8 cellular contexts compared by ENCODE assay signal in genomic region chr9:129835128-129835859, GRCh38. TPM values are rescaled to one million over a fixed set of nuclear protein-coding genes. Genes with fewer than 3 reads are reported as not detected.
DNase-seq lines count a peak whose midpoint lies in the region; ATAC-seq, FAIRE-seq and TF ChIP-seq lines count a peak whose summit lies in the region.

TSS of gene C9orf78 (minus strand) at chr9:129835275. CDS start at chr9:129835221, 54 bp downstream.
TSS of gene USP20 (plus strand) at chr9:129835458. CDS start at chr9:129852556, 17,098 bp downstream.

- no peak within 1 kb of the TSS for H3K14ac ChIP-seq in H1 (ENCODE audit: insufficient read length)

- WGBS in H1 (ENCODE audit: extremely low coverage in 1 of 2, insufficient coverage in 1 of 2, insufficient read length in 1 of 2, insufficient replicate concordance in 2 of 2, low coverage in 1 of 2, low lambda C conversion rate in 2 of 2, missing lambda C conversion rate in 1 of 2), 2 experiments, result 2% methylated on average over 57 of the region's 81 CpGs; no CpG with 5 or more reads in 1 of the 2 experiments
- no CpG with 5 or more reads among the region's 81 CpGs for WGBS in mesendoderm (ENCODE audit: extremely low coverage, insufficient coverage, low lambda C conversion rate)

- H2BK120ac ChIP-seq in H1 (replicated peaks; ENCODE audit: low read depth, low read length) (no peak within 1 kb of the TSS), mesendoderm (ENCODE audit: low read depth, low read length) (no peak within 1 kb of the TSS)

- H3K4me2 ChIP-seq in H1 (ENCODE audit: insufficient read depth in 1 of 2, low read depth in 2 of 2, low read length in 2 of 2) (peak within 1 kb of the TSS; percentile 87 to 97), mesendoderm (ENCODE audit: low read length) (peak within 1 kb of the TSS; percentile 75)

- H3K27me3 Mint-ChIP-seq in activated CD8-positive, alpha-beta memory T cell treated with anti-CD3 and anti-CD28 coated beads, Interleukin-2, amount 10 ng/mL, durations not matched to agents 7 days and 5 days, result no peaks in the 10 kb centered on the region

- TF ChIP-seq POLR2A in H1 (IDR thresholded peaks at IDR 0.05; ENCODE audit: control extremely low read depth in 1 of 2, low read depth in 2 of 2, low read length in 2 of 2), result peak; percentile 32 to 91

- CTCF ChIA-PET in activated CD8-positive, alpha-beta memory T cell treated with anti-CD3 and anti-CD28 coated beads, Interleukin-2, amount 10 ng/mL, durations not matched to agents 7 days and 5 days (lab: Charles Lee), result interaction anchor here (0.7 to 3.4 kb wide), 5 partner anchors 9 to 51 kb away, joined by 4 to 27 read pairs (median 4); no protein-coding TSS in a partner anchor
- CTCF ChIA-PET in H1 (lab: Charles Lee; ENCODE audit: partially characterized antibody), result interaction anchor here (0.8 to 1.1 kb wide), 3 partner anchors 13 to 122 kb away, joined by 3 read pairs; no protein-coding TSS in a partner anchor

- H3K4me3 Mint-ChIP-seq in activated CD8-positive, alpha-beta memory T cell treated with anti-CD3 and anti-CD28 coated beads, Interleukin-2, amount 10 ng/mL, durations not matched to agents 7 days and 5 days, result peak within 1 kb of the TSS; percentile 99

- POLR2A ChIA-PET in H1 (lab: Charles Lee; ENCODE audit: partially characterized antibody), result interaction anchor here (0.6 to 1.6 kb wide), 5 partner anchors 9 to 23 kb away, joined by 3 to 6 read pairs (median 3); partner anchors contain the start of gene TOR1A

- no peak within 1 kb of the TSS for H2BK12ac ChIP-seq in H1 (ENCODE audit: low read depth, low read length)

- no peak for TF ChIP-seq CTCF in H1 (IDR thresholded peaks at IDR 0.05; ENCODE audit: control extremely low read depth in 1 of 3, insufficient read depth in 1 of 3, low read depth in 1 of 3, low read length in 3 of 3)

- FAIRE-seq in H1 (lab: Jason Lieb, UNC), result no peak

- H3K79me2 ChIP-seq in H1 (ENCODE audit: control insufficient read depth in 1 of 2, insufficient read depth in 2 of 2, low read length in 2 of 2) (peaks cover 0 to 12% of the 10 kb centered on the region in 2 experiments; a peak in 2 of 4 replicates), mesendoderm (ENCODE audit: control insufficient read depth, insufficient read depth, low read length) (peaks cover 4% of the 10 kb centered on the region)

- H3K79me1 ChIP-seq in H1 (ENCODE audit: low read depth, low read length) (peaks cover 6% of the 10 kb centered on the region), mesendoderm (ENCODE audit: low read length) (peaks cover 5% of the 10 kb centered on the region)

- H4K8ac ChIP-seq in H1 (ENCODE audit: extremely low read depth, insufficient read depth, low read length) (peak within 1 kb of the TSS; percentile 90; the same call in 1 of the 2 replicates), mesendoderm (ENCODE audit: low read depth, low read length) (no peak within 1 kb of the TSS)

- peak; percentile 99 for DNase-seq in COR-L47 (lab: John Stamatoyannopoulos, UW)
- peak; percentile 94 for DNase-seq in NT2/D1 (ENCODE audit: low read depth, low spot score)
- peak; percentile 97 for DNase-seq in activated CD8-positive, alpha-beta memory T cell treated with anti-CD3 and anti-CD28 coated beads, Interleukin-2, amount 10 ng/mL, durations not matched to agents 7 days and 5 days
- peak; percentile 93 to 96 for DNase-seq in H1 (ENCODE audit: low read depth in 1 of 2, low spot score in 2 of 2)
- peak; percentile 98 for DNase-seq in mesendoderm
- DNase-seq in stimulated activated CD8-positive, alpha-beta memory T cell treated with anti-CD3 and anti-CD28 coated beads, Interleukin-12 subunit alpha, Interleukin-12 subunit beta, amount 100 ng/mL, for 4 hours (ENCODE audit: low read depth), result peak; percentile 95

- no peak within 1 kb of the TSS for H2BK20ac ChIP-seq in H1 (ENCODE audit: low read length)

- H2BK5ac ChIP-seq in H1 (ENCODE audit: low read depth, low read length) (no peak within 1 kb of the TSS), mesendoderm (ENCODE audit: low read length) (no peak within 1 kb of the TSS)

- no peaks in the 10 kb centered on the region for H3K27me3 ChIP-seq in HUES48 (ENCODE audit: control insufficient read depth, insufficient read depth, low read length)
- H3K27me3 ChIP-seq in NT2/D1 (ENCODE audit: insufficient read depth, insufficient read length), result peaks cover 3% of the 10 kb centered on the region
- no peaks in the 10 kb centered on the region; a peak in 1 of 7 replicates for H3K27me3 ChIP-seq in H1 (replicated peaks in 1 of 4; ENCODE audit: control insufficient read depth in 3 of 4, extremely low read depth in 1 of 4, insufficient read depth in 3 of 4, low read length in 3 of 4)
- no peaks in the 10 kb centered on the region for H3K27me3 ChIP-seq in mesendoderm (ENCODE audit: insufficient read depth, low read length, poor library complexity)

- TF ChIP-seq EP300 in H1 (IDR thresholded peaks at IDR 0.05; ENCODE audit: borderline replicate concordance in 1 of 2, low read depth in 2 of 2, low read length in 2 of 2), result 0 out of 3 replicates have a peak, but pooled peaks of 1 of the 2 experiments have one; percentile 10

- peak within 1 kb of the TSS; percentile 98 for H3K27ac Mint-ChIP-seq in activated CD8-positive, alpha-beta memory T cell treated with anti-CD3 and anti-CD28 coated beads, Interleukin-2, amount 10 ng/mL, durations not matched to agents 7 days and 5 days

- H3K4me1 ChIP-seq in HUES48 (ENCODE audit: control insufficient read depth, insufficient read depth, low read length) (peaks cover 27% of the 10 kb centered on the region), NT2/D1 (ENCODE audit: insufficient read depth, insufficient read length) (peaks cover 14% of the 10 kb centered on the region), H1 (replicated peaks in 1 of 4; ENCODE audit: control insufficient read depth in 3 of 4, insufficient read depth in 4 of 4, low read length in 3 of 4) (peaks cover 5 to 14% (median 9%) of the 10 kb centered on the region in 4 experiments; a peak in 6 of 7 replicates), mesendoderm (ENCODE audit: control insufficient read depth, low read depth, low read length) (no peaks in the 10 kb centered on the region)

- peak within 1 kb of the TSS; percentile 47; the same call in 1 of the 2 replicates for H2AFZ ChIP-seq in H1 (ENCODE audit: low read length)

- H4K91ac ChIP-seq in H1 (replicated peaks; ENCODE audit: insufficient read length, low read length), result peak within 1 kb of the TSS; percentile 17

- H3K27ac ChIP-seq in HUES48 (ENCODE audit: low read depth, low read length), result peak within 1 kb of the TSS; percentile 65
- H3K27ac ChIP-seq in H1 (ENCODE audit: low read depth, low read length), result no peak within 1 kb of the TSS
- H3K27ac ChIP-seq in mesendoderm (ENCODE audit: low read depth, low read length), result peak within 1 kb of the TSS; percentile 20

- TF ChIP-seq RAD21 in H1 (IDR thresholded peaks at IDR 0.05 in 1 of 2, conservative IDR thresholded peaks at IDR 0.05 in 1 of 2; ENCODE audit: low read depth in 2 of 2, low read length in 2 of 2), result peak in 1 of 2 experiments; percentile 0; a peak in 1 of 4 replicates

- H3K56ac ChIP-seq in H1 (replicated peaks; ENCODE audit: insufficient read length, low read depth, low read length) (peak within 1 kb of the TSS; percentile 60), mesendoderm (ENCODE audit: low read length) (peak within 1 kb of the TSS; percentile 84)

- peaks cover 48% of the 10 kb centered on the region for H3K36me3 Mint-ChIP-seq in activated CD8-positive, alpha-beta memory T cell treated with anti-CD3 and anti-CD28 coated beads, Interleukin-2, amount 10 ng/mL, durations not matched to agents 7 days and 5 days

- peaks cover 0 to 3% of the 10 kb centered on the region in 2 experiments for H4K20me1 ChIP-seq in H1 (replicated peaks in 1 of 2; ENCODE audit: control insufficient read depth in 1 of 2, insufficient read depth in 2 of 2, low read length in 2 of 2)

- peaks cover 6% of the 10 kb centered on the region for H3K23me2 ChIP-seq in H1 (ENCODE audit: low read depth, low read length)

- H3K18ac ChIP-seq in H1 (ENCODE audit: extremely low read depth, low read length) (no peak within 1 kb of the TSS), mesendoderm (ENCODE audit: low read length) (peak within 1 kb of the TSS; percentile 95)

- H3K36me3 ChIP-seq in HUES48 (ENCODE audit: control insufficient read depth, insufficient read depth, low read length) (peaks cover 27% of the 10 kb centered on the region), NT2/D1 (ENCODE audit: insufficient read depth, insufficient read length, low read length) (peaks cover 38% of the 10 kb centered on the region), H1 (ENCODE audit: control insufficient read depth in 2 of 4, insufficient read depth in 4 of 4, low read length in 3 of 4) (peaks cover 5 to 15% (median 11%) of the 10 kb centered on the region in 4 experiments; a peak in 7 of 8 replicates), mesendoderm (ENCODE audit: control insufficient read depth, insufficient read depth, low read length) (peaks cover 3% of the 10 kb centered on the region)

- H3K23ac ChIP-seq in H1 (ENCODE audit: insufficient read length) (no peak within 1 kb of the TSS), mesendoderm (ENCODE audit: low read length) (peak within 1 kb of the TSS; percentile 80)

- peaks cover 61% of the 10 kb centered on the region for H3K4me1 Mint-ChIP-seq in activated CD8-positive, alpha-beta memory T cell treated with anti-CD3 and anti-CD28 coated beads, Interleukin-2, amount 10 ng/mL, durations not matched to agents 7 days and 5 days

- H2AK5ac ChIP-seq in H1 (ENCODE audit: low read depth, low read length) (no peak within 1 kb of the TSS), mesendoderm (ENCODE audit: low read length) (no peak within 1 kb of the TSS)

- H3K9ac ChIP-seq in HUES48 (ENCODE audit: low read depth, low read length), result peak within 1 kb of the TSS; percentile 46; the same call in 1 of the 2 replicates
- peak within 1 kb of the TSS; percentile 95 for H3K9ac ChIP-seq in NT2/D1 (ENCODE audit: insufficient read length, low read depth)
- peak within 1 kb of the TSS; percentile 54 to 73 (median 70) for H3K9ac ChIP-seq in H1 (replicated peaks in 1 of 4; ENCODE audit: extremely low read depth in 1 of 4, low read depth in 3 of 4, low read length in 3 of 4)
- peak within 1 kb of the TSS; percentile 80 for H3K9ac ChIP-seq in mesendoderm (ENCODE audit: low read length)

- ATAC-seq in GM21390 (IDR thresholded peaks at IDR 0.05; ENCODE audit: unreplicated experiment), result peak; percentile 91
- peak; percentile 92 for ATAC-seq in activated CD8-positive, alpha-beta memory T cell treated with anti-CD3 and anti-CD28 coated beads, Interleukin-2, amount 10 ng/mL, durations not matched to agents 7 days and 5 days

- H4K5ac ChIP-seq in H1 (ENCODE audit: insufficient read length, low read depth, low read length), result no peak within 1 kb of the TSS
- H4K5ac ChIP-seq in mesendoderm (ENCODE audit: low read length), result no peak within 1 kb of the TSS

- H3K4me3 ChIP-seq in HUES48 (ENCODE audit: low read depth, low read length) (peak within 1 kb of the TSS; percentile 93), NT2/D1 (ENCODE audit: insufficient read length, low read depth) (peak within 1 kb of the TSS; percentile 99), H1 (ENCODE audit: extremely low read depth in 1 of 4, insufficient read depth in 2 of 4, low read depth in 3 of 4, low read length in 4 of 4) (peak within 1 kb of the TSS; percentile 80 to 100 (median 99)), mesendoderm (ENCODE audit: low read length) (peak within 1 kb of the TSS; percentile 61)

- H3K4ac ChIP-seq in H1 (replicated peaks; ENCODE audit: insufficient read length, low read depth, low read length) (no peak within 1 kb of the TSS), mesendoderm (ENCODE audit: low read depth, low read length) (peak within 1 kb of the TSS; percentile 78)

- no peak within 1 kb of the TSS for H2BK15ac ChIP-seq in H1 (ENCODE audit: low read length)
- no peak within 1 kb of the TSS for H2BK15ac ChIP-seq in mesendoderm (replicated peaks; ENCODE audit: low read depth)

- no peaks in the 10 kb centered on the region for H3K9me3 Mint-ChIP-seq in activated CD8-positive, alpha-beta memory T cell treated with anti-CD3 and anti-CD28 coated beads, Interleukin-2, amount 10 ng/mL, durations not matched to agents 7 days and 5 days (ENCODE audit: low read depth)

- H3K9me3 ChIP-seq in HUES48 (ENCODE audit: control insufficient read depth, insufficient read depth, low read length) (no peaks in the 10 kb centered on the region), NT2/D1 (ENCODE audit: insufficient read depth, low read length) (no peaks in the 10 kb centered on the region), H1 (ENCODE audit: insufficient read depth in 2 of 2, low read depth in 1 of 2, low read length in 1 of 2) (no peaks in the 10 kb centered on the region)

RNA-seq across cellular contexts. Expression of gene C9orf78, which starts in this region (rescaled TPM):
- total RNA-seq in activated CD8-positive, alpha-beta memory T cell treated with anti-CD3 and anti-CD28 coated beads, Interleukin-2, amount 10 ng/mL, durations not matched to agents 7 days and 5 days, result 10 to 100 TPM; 77.7 to 90.2 TPM
- 40.6 and 47.7 TPM in 2 replicates for total RNA-seq in H1 (2021; fragmentation: NEBNext Ultra II Directional; extraction: Animal tissue kit (Norgen Biotek cat#: 25700))
- polyA plus RNA-seq in H1 (2011; rRNA removed), result 16.7 and 17.4 TPM in 2 replicates
- polyA plus RNA-seq in H1 (2011; cell fraction: cytosol; rRNA removed), result 41.3 TPM
- 7.4 TPM for polyA plus RNA-seq in H1 (2011; cell fraction: nucleus; rRNA removed)
- polyA plus RNA-seq in H1 (2012, experiment 1 of 2), result 50.4 to 64.0 TPM (median 54.5 TPM) in 4 replicates
- 10.5 TPM for polyA plus RNA-seq in H1 (2012, experiment 2 of 2)
- polyA plus RNA-seq in H1 (2013, experiment 1 of 2), result 32.3 TPM
- polyA plus RNA-seq in H1 (2013, experiment 2 of 2), result 35.3 TPM
- polyA minus RNA-seq in H1 (2011; rRNA and poly(A)+ RNA removed), result 5.0 and 8.7 TPM in 2 replicates
- polyA minus RNA-seq in H1 (2011; cell fraction: cytosol; rRNA and poly(A)+ RNA removed), result 17.6 TPM
- polyA minus RNA-seq in H1 (2011; cell fraction: nucleus; rRNA and poly(A)+ RNA removed), result 6.8 TPM
- polyA plus RNA-seq in mesendoderm (2013, experiment 1 of 2), result 49.3 TPM
- 48.3 TPM for polyA plus RNA-seq in mesendoderm (2013, experiment 2 of 2)

RNA-seq across cellular contexts. Expression of gene USP20, which starts in this region (rescaled TPM):
- total RNA-seq in activated CD8-positive, alpha-beta memory T cell treated with anti-CD3 and anti-CD28 coated beads, Interleukin-2, amount 10 ng/mL, durations not matched to agents 7 days and 5 days, result 100 to 1,000 TPM; 114 to 155 TPM
- 13.4 and 17.9 TPM in 2 replicates for total RNA-seq in H1 (2021; fragmentation: NEBNext Ultra II Directional; extraction: Animal tissue kit (Norgen Biotek cat#: 25700))
- polyA plus RNA-seq in H1 (2011; rRNA removed), result 23.0 and 35.0 TPM in 2 replicates
- 19.8 TPM for polyA plus RNA-seq in H1 (2011; cell fraction: cytosol; rRNA removed)
- polyA plus RNA-seq in H1 (2011; cell fraction: nucleus; rRNA removed), result 91.3 TPM
- polyA plus RNA-seq in H1 (2012, experiment 1 of 2), result 14.6 to 23.3 TPM (median 18.9 TPM) in 4 replicates
- polyA plus RNA-seq in H1 (2012, experiment 2 of 2), result 11.5 TPM
- polyA plus RNA-seq in H1 (2013, experiment 1 of 2), result 7.0 TPM
- 5.9 TPM for polyA plus RNA-seq in H1 (2013, experiment 2 of 2)
- 12.4 and 12.7 TPM in 2 replicates for polyA minus RNA-seq in H1 (2011; rRNA and poly(A)+ RNA removed)
- polyA minus RNA-seq in H1 (2011; cell fraction: cytosol; rRNA and poly(A)+ RNA removed), result 15.6 TPM
- 11.1 TPM for polyA minus RNA-seq in H1 (2011; cell fraction: nucleus; rRNA and poly(A)+ RNA removed)
- polyA plus RNA-seq in mesendoderm (2013, experiment 1 of 2), result 4.6 TPM
- 4.3 TPM for polyA plus RNA-seq in mesendoderm (2013, experiment 2 of 2)
